ENCODE assay signal across 1 cellular context in genomic region chr16:66552288-66553143, GRCh38.
A peak's percentile ranks its signal among the peaks of the same experiment; 100 is the strongest.
TF ChIP-seq lines count a peak whose summit lies in the region.

Gene CKLF (plus strand): TSS chr16:66552576. CDS start chr16:66552716, 140 bp downstream.

TF ChIP-seq in A549, 52 proteins besides CTCF, POLR2A, EP300 and RAD21 (continued from another document):
- TF ChIP-seq REST (IDR thresholded peaks at IDR 0.05) (peak; percentile 72), HEYL (CRISPR knock-in tag; IDR thresholded peaks at IDR 0.05) (0 out of 2 replicates have a peak, but pooled peaks have one; percentile 17), RARB (CRISPR knock-in tag; IDR thresholded peaks at IDR 0.05) (no peak), FOSB (CRISPR knock-in tag; IDR thresholded peaks at IDR 0.05) (0 out of 2 replicates have a peak, but pooled peaks have one; percentile 30), MYC (IDR thresholded peaks at IDR 0.05; ENCODE audit: borderline replicate concordance, low read length) (no peak), MAZ (IDR thresholded peaks at IDR 0.05; ENCODE audit: borderline replicate concordance, low read depth, low read length) (no peak), RCOR1 (IDR thresholded peaks at IDR 0.05; ENCODE audit: low read depth, low read length) (no peak), JUN (IDR thresholded peaks at IDR 0.05) (peak; percentile 49 to 88; a peak in 4 of 5 replicates), BCL3 (IDR thresholded peaks at IDR 0.05) (peak; percentile 70; the same call in 1 of the 3 replicates), CBX8 (IDR thresholded peaks at IDR 0.05) (no peak), CBX2 (IDR thresholded peaks at IDR 0.05; ENCODE audit: borderline replicate concordance, low read depth) (no peak), ZNF302 (CRISPR knock-in tag; IDR thresholded peaks at IDR 0.05) (peak; percentile 86), EHF (CRISPR knock-in tag; IDR thresholded peaks at IDR 0.05) (peak; percentile 87; the same call in 1 of the 2 replicates), ATOH8 (CRISPR knock-in tag; IDR thresholded peaks at IDR 0.05; ENCODE audit: low read depth) (peak; percentile 86), USF2 (IDR thresholded peaks at IDR 0.05) (peak; percentile 45; the same call in 1 of the 2 replicates), CEBPB (IDR thresholded peaks at IDR 0.05) (no peak), CHD2 (IDR thresholded peaks at IDR 0.05; ENCODE audit: low read length, partially characterized antibody) (peak; percentile 43), EHMT2 (IDR thresholded peaks at IDR 0.05; ENCODE audit: low read depth) (no peak), ZSCAN20 (CRISPR knock-in tag; IDR thresholded peaks at IDR 0.05) (no peak), TFCP2L1 (CRISPR knock-in tag; IDR thresholded peaks at IDR 0.05) (peak; percentile 90), POLR2AphosphoS2 (conservative IDR thresholded peaks at IDR 0.05; ENCODE audit: low read length) (no peak)
TF ChIP-seq in A549: peak in this region for 22.
